23 cellular contexts compared by ENCODE assay signal in genomic region chr15:28113426-28114113, GRCh38. TPM values are rescaled to one million over a fixed set of nuclear protein-coding genes. Genes with fewer than 3 reads are reported as not detected.
DNase-seq lines count a peak whose midpoint lies in the region; ATAC-seq and TF ChIP-seq lines count a peak whose summit lies in the region.
"Had no signal": no experiment of that assay in that cellular context is flagged by ENCODE, and none has a peak within 500 bp of the region (broad histone marks: within the 10 kb centered on the region; RNA-seq: fewer than 3 reads in every experiment).

No MANE protein-coding gene starts in this region.

- H3K27ac Mint-ChIP-seq in glutamatergic neuron (ENCODE audit: unreplicated experiment) = peak overlapping the region; percentile 35
- no peak overlapping the region for H3K27ac Mint-ChIP-seq in stimulated activated effector memory CD8-positive, alpha-beta T cell treated with anti-CD3 and anti-CD28 coated beads, Interleukin-12 subunit alpha, Interleukin-12 subunit beta, amount 100 ng/mL, for 72 hours

- H3K27me3 Mint-ChIP-seq in glutamatergic neuron (ENCODE audit: unreplicated experiment) = peaks cover 14% of the 10 kb centered on the region

- no peak overlapping the region for H3K4me3 Mint-ChIP-seq in glutamatergic neuron (ENCODE audit: unreplicated experiment)
- H3K4me3 Mint-ChIP-seq in stimulated activated effector memory CD8-positive, alpha-beta T cell treated with anti-CD3 and anti-CD28 coated beads, Interleukin-12 subunit alpha, Interleukin-12 subunit beta, amount 100 ng/mL, for 72 hours = no peak overlapping the region

- intact Hi-C loops in posterior vena cava (cut with DNase I) = no loop called here

- no peaks in the 10 kb centered on the region for H3K9me3 Mint-ChIP-seq in glutamatergic neuron (ENCODE audit: unreplicated experiment)
- no peaks in the 10 kb centered on the region for H3K9me3 Mint-ChIP-seq in stimulated activated effector memory CD8-positive, alpha-beta T cell treated with anti-CD3 and anti-CD28 coated beads, Interleukin-12 subunit alpha, Interleukin-12 subunit beta, amount 100 ng/mL, for 72 hours

- no peak for TF ChIP-seq CTCF in glutamatergic neuron (IDR thresholded peaks at IDR 0.05; ENCODE audit: partially characterized antibody, unreplicated experiment)

- no peak for ATAC-seq in stimulated activated effector memory CD8-positive, alpha-beta T cell treated with anti-CD3 and anti-CD28 coated beads, Interleukin-12 subunit alpha, Interleukin-12 subunit beta, amount 100 ng/mL, for 72 hours
- no peak for ATAC-seq in HG03108 (IDR thresholded peaks at IDR 0.05; ENCODE audit: unreplicated experiment)
- ATAC-seq: HCT116, HepG2 had no signal

- peaks cover 15% of the 10 kb centered on the region for H3K36me3 Mint-ChIP-seq in glutamatergic neuron (ENCODE audit: unreplicated experiment)
- H3K36me3 Mint-ChIP-seq in stimulated activated effector memory CD8-positive, alpha-beta T cell treated with anti-CD3 and anti-CD28 coated beads, Interleukin-12 subunit alpha, Interleukin-12 subunit beta, amount 100 ng/mL, for 72 hours = peaks cover 61% of the 10 kb centered on the region

- DNase-seq in activated CD8-positive, alpha-beta memory T cell treated with anti-CD3 and anti-CD28 coated beads for 24 hours = peak; percentile 53
- no peak for DNase-seq in activated CD8-positive, alpha-beta memory T cell treated with anti-CD3 and anti-CD28 coated beads, Interleukin-2, amount 50 U/mL, for 48 hours
- DNase-seq in glutamatergic neuron = no peak
- DNase-seq in posterior vena cava (ENCODE audit: low spot score) = peak; percentile 70
- no peak for DNase-seq in stimulated activated effector memory CD8-positive, alpha-beta T cell treated with anti-CD3 and anti-CD28 coated beads, Interleukin-12 subunit alpha, Interleukin-12 subunit beta, amount 100 ng/mL, for 72 hours (ENCODE audit: low spot score in 2 of 2)
- no peak for DNase-seq in SK-N-DZ (ENCODE audit: low spot score)
- no peak for DNase-seq in amniotic stem cell (lab: John Stamatoyannopoulos, UW)
- DNase-seq: 8988T, COR-L47, GF-D8, GM23248, KG1, NCI-H1105 treated with DMSO at 0.1 percent for 48 hours, NCI-H1694, NCI-H2227 treated with DMSO at 0.1 percent for 48 hours, NCI-H524 treated with DMSO at 0.1 percent for 48 hours, SHP77 had no signal

- peaks cover 37% of the 10 kb centered on the region for H3K4me1 Mint-ChIP-seq in glutamatergic neuron (ENCODE audit: low read depth, unreplicated experiment)
- H3K4me1 Mint-ChIP-seq in stimulated activated effector memory CD8-positive, alpha-beta T cell treated with anti-CD3 and anti-CD28 coated beads, Interleukin-12 subunit alpha, Interleukin-12 subunit beta, amount 100 ng/mL, for 72 hours = no peaks in the 10 kb centered on the region

RNA-seq across cellular contexts. Expression of gene OCA2, which starts 14.5 kb away (rescaled TPM):
- total RNA-seq in glutamatergic neuron (ENCODE audit: unreplicated experiment) (1.7 TPM), posterior vena cava (1 to 10 TPM in 1 of 2 donors, under 1 TPM in 1; 0.38 to 1.4 TPM)
- polyA plus RNA-seq in SK-N-DZ (2014; cell fraction: cytosol; rRNA removed) = 0.02 and 1.3 TPM in 2 replicates
- polyA plus RNA-seq in SK-N-DZ (2014; cell fraction: nucleus; rRNA removed) = 0.14 and 0.20 TPM in 2 replicates
- total RNA-seq: Daoy, GM23248, RPMI7951 had no signal
- polyA plus RNA-seq: AG04450, GM23248 had no signal

Comparison
In these comparisons a context has a peak if more than half of its experiments do, and no peak if none do; other contexts are left out.
1. DNase-seq: peak in activated CD8-positive, alpha-beta memory T cell treated with anti-CD3 and anti-CD28 coated beads for 24 hours (single experiment) and posterior vena cava (single experiment); none in activated CD8-positive, alpha-beta memory T cell treated with anti-CD3 and anti-CD28 coated beads, Interleukin-2, amount 50 U/mL, for 48 hours (single experiment), glutamatergic neuron (single experiment), stimulated activated effector memory CD8-positive, alpha-beta T cell treated with anti-CD3 and anti-CD28 coated beads, Interleukin-12 subunit alpha, Interleukin-12 subunit beta, amount 100 ng/mL, for 72 hours (0 of 2), SK-N-DZ (single experiment) and amniotic stem cell (single experiment).